8 cellular contexts compared by ENCODE assay signal in the genomic region with DNA sequence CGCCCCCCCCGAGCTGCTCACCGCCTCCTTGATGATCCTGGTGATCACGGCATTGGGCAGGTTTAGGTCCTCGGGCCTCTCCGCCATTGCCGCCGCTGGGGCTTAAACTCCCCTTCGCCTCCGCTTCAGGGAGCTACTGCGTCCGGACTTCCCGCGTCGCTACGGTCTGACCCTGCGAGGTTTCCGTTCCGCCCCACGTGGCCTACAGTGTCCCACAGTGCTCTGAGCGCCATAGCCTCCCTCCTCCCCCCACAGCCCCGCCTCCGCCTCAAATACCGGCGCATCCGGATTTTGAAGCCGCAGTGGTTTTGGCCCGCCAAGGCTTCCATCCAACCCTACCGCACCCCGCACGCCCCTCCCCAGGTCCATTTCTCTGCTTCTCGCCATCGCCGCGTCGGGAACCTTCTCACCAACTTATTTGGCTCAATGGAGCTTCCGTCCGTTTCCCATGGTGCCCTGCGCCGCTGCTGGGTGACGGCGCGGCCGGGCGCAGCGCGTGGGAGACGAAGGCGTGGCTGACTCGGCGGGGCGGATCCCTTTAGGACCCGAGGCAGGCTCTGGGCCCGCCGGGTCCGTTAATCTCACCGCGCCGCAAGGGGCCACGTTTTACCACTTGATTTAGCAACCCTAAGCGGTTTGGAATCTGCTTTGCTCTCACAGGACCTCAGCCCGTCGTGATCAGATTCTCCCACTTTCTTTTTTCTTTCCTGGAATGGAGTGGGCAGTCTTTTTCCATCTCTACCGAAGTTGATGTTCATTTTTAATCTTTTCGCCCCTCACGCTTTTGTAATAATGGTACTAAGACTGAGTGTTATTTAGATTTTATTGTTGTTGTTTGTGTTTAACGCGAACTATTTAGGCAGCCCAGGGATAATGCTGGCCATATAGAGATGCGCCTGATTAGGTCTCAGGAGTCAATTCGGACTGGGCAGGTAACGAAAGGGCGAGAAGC. TPM values are rescaled to one million over a fixed set of nuclear protein-coding genes. Genes with fewer than 3 reads are reported as not detected.
A peak's percentile ranks its signal among the peaks of the same experiment; 100 is the strongest.
DNase-seq lines count a peak whose midpoint lies in the region; ATAC-seq, FAIRE-seq and TF ChIP-seq lines count a peak whose summit lies in the region.

TSS of gene C9orf43 (plus strand) at position 541 of the 952 bp plus-strand sequence. CDS start 2,747 bp downstream, outside the sequence.
A gene with protein sequence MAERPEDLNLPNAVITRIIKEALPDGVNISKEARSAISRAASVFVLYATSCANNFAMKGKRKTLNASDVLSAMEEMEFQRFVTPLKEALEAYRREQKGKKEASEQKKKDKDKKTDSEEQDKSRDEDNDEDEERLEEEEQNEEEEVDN (minus strand): TSS at position 469 of the 952 bp plus-strand sequence. CDS start 382 bp downstream, at position 87.

- BruUV-seq in HepG2 (replicated peaks; lab: Mats Ljungman, UMichigan) = no TSS peak

- intact Hi-C loops in HepG2 (cut with micrococcal nuclease; ENCODE audit: unreplicated experiment) = loop anchor here (10.0 kb wide), 1 partner anchor 244 kb away; no protein-coding TSS in a partner anchor

- peaks cover 37% of the 10 kb centered on the region for H3K4me1 ChIP-seq in HepG2 (ENCODE audit: insufficient read depth, low read length)

- no peaks in the 10 kb centered on the region for H3K9me3 ChIP-seq in HepG2 (ENCODE audit: low read length)

- in situ Hi-C loops in HepG2 (cut with HindIII; ENCODE audit: extremely low pct_ligation_motif_present, low pct_unique_long_range_greater_than_20kb) = no loop called here

- DNase-seq in NCI-H69 (lab: John Stamatoyannopoulos, UW) = peak; percentile 99
- peak; percentile 92 to 93 for DNase-seq in activated CD4-positive, alpha-beta T cell treated with anti-CD3 and anti-CD28 coated beads, Interleukin-2, amount 50 U/mL, for 24 hours (ENCODE audit: low read depth in 1 of 2, low spot score in 1 of 2)
- peak; percentile 98 for DNase-seq in dermis blood vessel endothelial cell
- peak; percentile 91 for DNase-seq in HepG2 (ENCODE audit: low spot score)
- DNase-seq in stimulated activated CD4-positive, alpha-beta T cell treated with anti-CD3 and anti-CD28 coated beads, Interleukin-2, amount 100 ng/mL, for 48 hours = peak; percentile 93 to 94

- H3K27me3 ChIP-seq in HepG2 (ENCODE audit: control insufficient read depth in 1 of 2, insufficient read depth in 2 of 2, low read length in 2 of 2) = no peaks in the 10 kb centered on the region; a peak in 1 of 5 replicates

- under 1% methylated on average over 49 of the region's 72 CpGs for WGBS in HepG2 (ENCODE audit: low lambda C conversion rate)

- no peaks in the 10 kb centered on the region for H4K20me1 ChIP-seq in HepG2 (ENCODE audit: insufficient read depth, low read length)

- H3K36me3 ChIP-seq in HepG2 (replicated peaks in 1 of 2; ENCODE audit: control insufficient read depth in 1 of 2, insufficient read depth in 2 of 2, low read length in 2 of 2) = peaks cover 0 to 19% of the 10 kb centered on the region in 2 experiments; a peak in 3 of 5 replicates

- H3K4me3 ChIP-seq in HepG2 (replicated peaks in 1 of 3; ENCODE audit: insufficient read depth in 1 of 3, low read depth in 2 of 3, low read length in 3 of 3) = peak within 1 kb of the TSS; percentile 91 to 98 (median 95)

- peak within 1 kb of the TSS; percentile 93 for H3K9ac ChIP-seq in HepG2 (ENCODE audit: insufficient read depth, low read depth, low read length)

- peaks cover 12% of the 10 kb centered on the region for H3K79me2 ChIP-seq in HepG2 (ENCODE audit: insufficient read depth, low read length)

- H3K27ac ChIP-seq in C4-2B (peak within 1 kb of the TSS; percentile 95), HepG2 (ENCODE audit: extremely low read length, insufficient read depth, low read length) (peak within 1 kb of the TSS; percentile 91)

- ATAC-seq in GM19372 (IDR thresholded peaks at IDR 0.05; ENCODE audit: low read depth, unreplicated experiment) (peak; percentile 91), HG03521 (IDR thresholded peaks at IDR 0.05; ENCODE audit: unreplicated experiment) (peak; percentile 91), HepG2 (peak; percentile 97)

- peak; percentile 70 for FAIRE-seq in HepG2 (lab: Jason Lieb, UNC)

- TF ChIP-seq EP300 in HepG2 (IDR thresholded peaks at IDR 0.05; ENCODE audit: low read depth in 2 of 2, low read length in 2 of 2) (peak; percentile 34 to 42; a peak in 1 of 4 replicates), HepG2 (CRISPR knock-in tag; IDR thresholded peaks at IDR 0.05; ENCODE audit: borderline replicate concordance) (peak; percentile 62)

- TF ChIP-seq POLR2A in HepG2 (IDR thresholded peaks at IDR 0.05; ENCODE audit: insufficient read depth in 1 of 2, low read depth in 2 of 2, low read length in 2 of 2) = peak; percentile 79 to 81

- CTCF ChIA-PET in HepG2 (lab: Yijun Ruan, JAX; ENCODE audit: low intra/inter-chr PET ratio, low total read pairs) = no interaction called here

- peak within 1 kb of the TSS; percentile 86 for H3K4me2 ChIP-seq in HepG2 (ENCODE audit: low read depth, low read length)

- TF ChIP-seq RAD21 in HepG2 (CRISPR knock-in tag; IDR thresholded peaks at IDR 0.05) = 0 out of 2 replicates have a peak, but pooled peaks have one; percentile 13

- peak within 1 kb of the TSS; percentile 85 for H2AFZ ChIP-seq in HepG2 (ENCODE audit: low read length)

- POLR2A ChIA-PET in HepG2 (lab: Yijun Ruan, JAX) = interaction anchor here (0.8 to 3.6 kb wide), 33 partner anchors 10 to 248 kb away, joined by 3 to 50 read pairs (median 4); partner anchors contain the start of genes ALAD, CDC26, FKBP15 and HDHD3

- no peak for TF ChIP-seq CTCF in C4-2B (conservative IDR thresholded peaks at IDR 0.05)
- TF ChIP-seq CTCF in HepG2 (CRISPR knock-in tag; IDR thresholded peaks at IDR 0.05) = peak; percentile 42

TF ChIP-seq in HepG2, 621 proteins besides CTCF, POLR2A, EP300 and RAD21 (continues in another document):
- TF ChIP-seq CEBPG (CRISPR knock-in tag; IDR thresholded peaks at IDR 0.05) (peak; percentile 73), ATAD3A (CRISPR knock-in tag; IDR thresholded peaks at IDR 0.05) (no peak)

RNA-seq across cellular contexts. Expression of gene C9orf43, which starts in this region (rescaled TPM):
- total RNA-seq in dermis blood vessel endothelial cell = 0.23 TPM in 1 of 2 replicates, not detected in the other
- 0.18 and 0.31 TPM in 2 replicates for total RNA-seq in HepG2 (2016; rRNA removed; fragmentation: Illumina TruSeq; extraction: Trizol)
- total RNA-seq in HepG2 (2016; cell fraction: cytosol; rRNA removed; fragmentation: Illumina TruSeq; extraction: Trizol; ENCODE audit: low read depth) = 1.0 and 1.1 TPM in 2 replicates
- total RNA-seq in HepG2 (2016; cell fraction: insoluble cytoplasmic fraction; rRNA removed; fragmentation: Illumina TruSeq; extraction: Trizol) = 0.22 and 0.30 TPM in 2 replicates
- 0.86 and 1.2 TPM in 2 replicates for total RNA-seq in HepG2 (2016; cell fraction: membrane; rRNA removed; fragmentation: Illumina TruSeq; extraction: Trizol)
- 0.31 and 0.34 TPM in 2 replicates for total RNA-seq in HepG2 (2016; cell fraction: nucleus; rRNA removed; fragmentation: Illumina TruSeq; extraction: Trizol)
- 0.14 and 0.24 TPM in 2 replicates for polyA plus RNA-seq in HepG2 (2011; rRNA removed)
- polyA plus RNA-seq in HepG2 (2011; cell fraction: cytosol; rRNA removed) = 0.13 and 0.21 TPM in 2 replicates
- 0.13 and 0.16 TPM in 2 replicates for polyA plus RNA-seq in HepG2 (2011; cell fraction: nucleus; rRNA removed)
- polyA plus RNA-seq in HepG2 (2012) = 0.16 and 0.21 TPM in 2 replicates
- polyA plus RNA-seq in HepG2 (2016; cell fraction: cytosol; fragmentation: Illumina TruSeq; extraction: Trizol; ENCODE audit: low read depth) = 0.17 and 0.55 TPM in 2 replicates
- polyA plus RNA-seq in HepG2 (2016; cell fraction: insoluble cytoplasmic fraction; fragmentation: Illumina TruSeq; extraction: Trizol; ENCODE audit: low read depth) = 0.55 and 0.64 TPM in 2 replicates
- polyA plus RNA-seq in HepG2 (2016; cell fraction: membrane; fragmentation: Illumina TruSeq; extraction: Trizol; ENCODE audit: low read depth) = 0.66 and 0.74 TPM in 2 replicates
- polyA plus RNA-seq in HepG2 (2016; cell fraction: nucleus; fragmentation: Illumina TruSeq; extraction: Trizol; ENCODE audit: insufficient read depth, low read depth) = 0.22 and 0.23 TPM in 2 replicates
- polyA minus RNA-seq in HepG2 (2011; rRNA and poly(A)+ RNA removed; ENCODE audit: low replicate concordance) = 0.46 and 3.7 TPM in 2 replicates
- polyA minus RNA-seq in HepG2 (2011; cell fraction: cytosol; rRNA and poly(A)+ RNA removed) = 0.26 and 0.30 TPM in 2 replicates
- polyA minus RNA-seq in HepG2 (2011; cell fraction: nucleus; rRNA and poly(A)+ RNA removed) = 0.77 and 0.99 TPM in 2 replicates

RNA-seq across cellular contexts. Expression of the second gene that starts in this region (rescaled TPM):
- total RNA-seq in dermis blood vessel endothelial cell = 57.2 and 61.5 TPM in 2 replicates
- 77.2 and 93.1 TPM in 2 replicates for total RNA-seq in HepG2 (2016; rRNA removed; fragmentation: Illumina TruSeq; extraction: Trizol)
- 16.4 and 16.7 TPM in 2 replicates for total RNA-seq in HepG2 (2016; cell fraction: cytosol; rRNA removed; fragmentation: Illumina TruSeq; extraction: Trizol; ENCODE audit: low read depth)
- total RNA-seq in HepG2 (2016; cell fraction: insoluble cytoplasmic fraction; rRNA removed; fragmentation: Illumina TruSeq; extraction: Trizol) = 79.2 and 96.3 TPM in 2 replicates
- 47.2 and 48.0 TPM in 2 replicates for total RNA-seq in HepG2 (2016; cell fraction: membrane; rRNA removed; fragmentation: Illumina TruSeq; extraction: Trizol)
- total RNA-seq in HepG2 (2016; cell fraction: nucleus; rRNA removed; fragmentation: Illumina TruSeq; extraction: Trizol) = 34.4 and 38.5 TPM in 2 replicates
- 25.9 and 36.0 TPM in 2 replicates for polyA plus RNA-seq in HepG2 (2011; rRNA removed)
- polyA plus RNA-seq in HepG2 (2011; cell fraction: cytosol; rRNA removed) = 23.9 and 28.7 TPM in 2 replicates
- 30.3 and 34.7 TPM in 2 replicates for polyA plus RNA-seq in HepG2 (2011; cell fraction: nucleus; rRNA removed)
- polyA plus RNA-seq in HepG2 (2012) = 17.9 and 29.2 TPM in 2 replicates
- polyA plus RNA-seq in HepG2 (2016; cell fraction: cytosol; fragmentation: Illumina TruSeq; extraction: Trizol; ENCODE audit: low read depth) = 15.0 and 17.3 TPM in 2 replicates
- polyA plus RNA-seq in HepG2 (2016; cell fraction: insoluble cytoplasmic fraction; fragmentation: Illumina TruSeq; extraction: Trizol; ENCODE audit: low read depth) = 103 and 111 TPM in 2 replicates
- polyA plus RNA-seq in HepG2 (2016; cell fraction: membrane; fragmentation: Illumina TruSeq; extraction: Trizol; ENCODE audit: low read depth) = 40.3 and 43.4 TPM in 2 replicates
- polyA plus RNA-seq in HepG2 (2016; cell fraction: nucleus; fragmentation: Illumina TruSeq; extraction: Trizol; ENCODE audit: insufficient read depth, low read depth) = 75.6 and 79.1 TPM in 2 replicates
- 17.7 and 85.1 TPM in 2 replicates for polyA minus RNA-seq in HepG2 (2011; rRNA and poly(A)+ RNA removed; ENCODE audit: low replicate concordance)
- polyA minus RNA-seq in HepG2 (2011; cell fraction: cytosol; rRNA and poly(A)+ RNA removed) = 7.1 and 10.4 TPM in 2 replicates
- polyA minus RNA-seq in HepG2 (2011; cell fraction: nucleus; rRNA and poly(A)+ RNA removed) = 12.1 and 14.3 TPM in 2 replicates

Comparison
In these comparisons a context has a peak if more than half of its experiments do, and no peak if none do; other contexts are left out.
1. Peak in every context shown above with its lines: DNase-seq, ATAC-seq, H3K4me3 ChIP-seq and H3K27ac ChIP-seq.